ENCODE assay signal across 9 cellular contexts in the genomic region with DNA sequence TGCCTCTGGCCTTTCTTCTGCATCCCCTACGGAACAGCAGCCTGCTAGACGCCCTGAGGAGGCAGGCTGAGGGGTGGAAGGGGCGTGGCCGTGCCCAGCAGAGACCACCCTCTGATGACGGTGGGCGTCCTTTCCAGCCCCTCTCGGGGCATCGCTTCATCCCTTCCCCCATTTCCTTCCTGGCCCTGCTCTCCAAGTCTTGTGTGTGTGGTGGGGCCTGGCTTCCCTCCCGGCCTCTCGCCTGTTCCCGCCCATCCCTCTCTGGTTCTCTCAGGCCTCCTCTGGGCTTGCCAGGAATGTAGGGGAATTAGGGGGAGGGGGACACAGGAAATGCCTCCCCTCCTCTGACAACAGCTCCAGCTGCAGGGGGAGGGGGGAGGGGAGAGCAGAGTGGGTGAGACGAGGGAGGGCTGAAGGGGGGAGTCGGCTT. TPM values are rescaled to one million over a fixed set of nuclear protein-coding genes. Genes with fewer than 3 reads are reported as not detected.
DNase-seq lines count a peak whose midpoint lies in the region; ATAC-seq lines count a peak whose summit lies in the region.
"Had no signal": no experiment of that assay in that cellular context is flagged by ENCODE, and none has a peak within 500 bp of the region (broad histone marks: within the 10 kb centered on the region; RNA-seq: fewer than 3 reads in every experiment).

No MANE protein-coding gene starts in this region.

- peaks cover 48% of the 10 kb centered on the region for H3K4me1 Mint-ChIP-seq in activated naive CD8-positive, alpha-beta T cell (ENCODE audit: low read depth)
- peaks cover 44% of the 10 kb centered on the region for H3K4me1 Mint-ChIP-seq in activated naive CD8-positive, alpha-beta T cell treated with anti-CD3 and anti-CD28 coated beads, Interleukin-2, amount 50 U/mL, for 24 hours

- intact Hi-C loops in aorta (cut with DNase I): loop anchor here in 1 of 2 donors (5.0 kb wide), 1 partner anchor 47 kb away; no protein-coding TSS in a partner anchor

- H3K9me3 ChIP-seq in mucosa of stomach (ENCODE audit: control insufficient read depth, low read length) (no peaks in the 10 kb centered on the region), aorta (ENCODE audit: control insufficient read depth, low read length) (no peaks in the 10 kb centered on the region)

- no peak overlapping the region for H3K4me3 Mint-ChIP-seq in activated naive CD8-positive, alpha-beta T cell
- H3K4me3 Mint-ChIP-seq in activated naive CD8-positive, alpha-beta T cell treated with anti-CD3 and anti-CD28 coated beads, Interleukin-2, amount 50 U/mL, for 24 hours: no peak overlapping the region

- H3K4me1 ChIP-seq in mucosa of stomach (ENCODE audit: control insufficient read depth, insufficient read depth, low read length) (peaks cover 60% of the 10 kb centered on the region), aorta (ENCODE audit: control insufficient read depth in 1 of 2, insufficient read depth in 2 of 2, low read length in 2 of 2) (no peaks in the 10 kb centered on the region)

- DNase-seq in activated naive CD8-positive, alpha-beta T cell treated with anti-CD3 and anti-CD28 coated beads, Interleukin-2, amount 50 U/mL, for 24 hours: no peak
- peak; percentile 78 for DNase-seq in fibroblast of gingiva (ENCODE audit: low read depth)
- DNase-seq in aorta: peak in 1 of 2 donors; percentile 91
- DNase-seq in GM19238 (ENCODE audit: insufficient read length, low spot score): no peak
- DNase-seq in NCI-H774 (lab: John Stamatoyannopoulos, UW): no peak
- DNase-seq: WERI-Rb-1 had no signal

- H3K27ac Mint-ChIP-seq in activated naive CD8-positive, alpha-beta T cell: peak overlapping the region; percentile 50
- no peak overlapping the region for H3K27ac Mint-ChIP-seq in activated naive CD8-positive, alpha-beta T cell treated with anti-CD3 and anti-CD28 coated beads, Interleukin-2, amount 50 U/mL, for 24 hours

- no peak for ATAC-seq in activated naive CD8-positive, alpha-beta T cell treated with anti-CD3 and anti-CD28 coated beads, Interleukin-2, amount 50 U/mL, for 24 hours
- ATAC-seq in aorta (ENCODE audit: low FRiP score): peak; percentile 67
- ATAC-seq in HG03159 (IDR thresholded peaks at IDR 0.05; ENCODE audit: unreplicated experiment): no peak

- H3K36me3 ChIP-seq in mucosa of stomach (ENCODE audit: control insufficient read depth, insufficient read depth, low read length) (peaks cover 9% of the 10 kb centered on the region), aorta (ENCODE audit: control insufficient read depth in 1 of 2, insufficient read depth in 2 of 2, low read length in 1 of 2) (no peaks in the 10 kb centered on the region)
- H3K36me3 ChIP-seq: WERI-Rb-1 had no signal

- no peaks in the 10 kb centered on the region for H3K9me3 Mint-ChIP-seq in activated naive CD8-positive, alpha-beta T cell (ENCODE audit: low read depth)
- H3K9me3 Mint-ChIP-seq in activated naive CD8-positive, alpha-beta T cell treated with anti-CD3 and anti-CD28 coated beads, Interleukin-2, amount 50 U/mL, for 24 hours: no peaks in the 10 kb centered on the region

- peak overlapping the region in 1 of 2 donors; percentile 68 for H3K27ac ChIP-seq in aorta (ENCODE audit: low read depth in 1 of 2, low read length in 2 of 2)
- H3K27ac ChIP-seq: WERI-Rb-1 had no signal

- peaks cover 2% of the 10 kb centered on the region for H3K36me3 Mint-ChIP-seq in activated naive CD8-positive, alpha-beta T cell
- peaks cover 7% of the 10 kb centered on the region for H3K36me3 Mint-ChIP-seq in activated naive CD8-positive, alpha-beta T cell treated with anti-CD3 and anti-CD28 coated beads, Interleukin-2, amount 50 U/mL, for 24 hours (ENCODE audit: low read depth)

- H3K4me3 ChIP-seq in mucosa of stomach (ENCODE audit: low read length) (no peak overlapping the region), aorta (ENCODE audit: low read length in 2 of 2) (no peak overlapping the region)

- 4 to 11% methylated on average over 11 to 13 of the region's 13 CpGs for WGBS in aorta, 2 donors

- H3K9ac ChIP-seq in mucosa of stomach (ENCODE audit: low read length): peak overlapping the region; percentile 37

- H3K27me3 ChIP-seq in mucosa of stomach (ENCODE audit: control insufficient read depth, insufficient read depth, low read length) (no peaks in the 10 kb centered on the region), aorta (ENCODE audit: control insufficient read depth in 1 of 2, insufficient read depth in 2 of 2, low read length in 1 of 2) (no peaks in the 10 kb centered on the region)

- H3K27me3 Mint-ChIP-seq in activated naive CD8-positive, alpha-beta T cell: no peaks in the 10 kb centered on the region
- H3K27me3 Mint-ChIP-seq in activated naive CD8-positive, alpha-beta T cell treated with anti-CD3 and anti-CD28 coated beads, Interleukin-2, amount 50 U/mL, for 24 hours: no peaks in the 10 kb centered on the region

RNA-seq across cellular contexts. Expression of a gene that starts 51.1 kb away (rescaled TPM):
- total RNA-seq in aorta: 100 to 1,000 TPM; 114 to 129 TPM
- polyA plus RNA-seq in aorta: 10 to 100 TPM; 20.7 to 34.7 TPM
